21 cellular contexts compared by ENCODE assay signal in genomic region chr4:159551268-159551667, GRCh38.
"Had no signal": no experiment of that assay in that cellular context is flagged by ENCODE, and none has a peak within 500 bp of the region (broad histone marks: within the 10 kb centered on the region; RNA-seq: fewer than 3 reads in every experiment).

No MANE protein-coding gene starts in this region.

- DNase-seq: activated B cell treated with CpG ODN at 0.5 μM for 24 hours; activated CD4-positive, alpha-beta T cell treated with anti-CD3 and anti-CD28 coated beads, Interleukin-2, amount 10 ng/mL, durations not matched to agents 24 days and 14 days; activated CD8-positive, alpha-beta T cell treated with anti-CD3 and anti-CD28 coated beads for 36 hours; activated naive CD4-positive, alpha-beta T cell; activated naive CD8-positive, alpha-beta T cell treated with anti-CD3 and anti-CD28 coated beads for 36 hours; activated T-cell treated with anti-CD3 and anti-CD28 coated beads, Interleukin-2, amount 50 U/mL, for 1 hour; effector CD8-positive, alpha-beta T cell; glutamatergic neuron; left ventricle myocardium superior; mesendoderm; naive thymus-derived CD8-positive, alpha-beta T cell; right lobe of liver; spleen; stimulated activated naive CD4-positive, alpha-beta T cell; thyroid gland had no signal

- H3K27ac ChIP-seq: esophagus muscularis mucosa, foreskin keratinocyte, right lobe of liver, spleen, thyroid gland had no signal

- H3K4me1 Mint-ChIP-seq: activated B cell treated with CpG ODN at 0.5 μM for 24 hours; activated CD4-positive, alpha-beta T cell treated with anti-CD3 and anti-CD28 coated beads, Interleukin-2, amount 10 ng/mL, durations not matched to agents 24 days and 14 days; activated naive CD8-positive, alpha-beta T cell treated with anti-CD3 and anti-CD28 coated beads for 36 hours; activated T-helper 17 cell treated with anti-CD3 and anti-CD28 coated beads, Interleukin-2, amount 50 U/mL, for 72 hours; brain; naive thymus-derived CD8-positive, alpha-beta T cell had no signal

- H3K36me3 Mint-ChIP-seq: activated naive CD8-positive, alpha-beta T cell treated with anti-CD3 and anti-CD28 coated beads for 36 hours; brain; naive thymus-derived CD8-positive, alpha-beta T cell had no signal

- H3K4me3 Mint-ChIP-seq: activated B cell treated with CpG ODN at 0.5 μM for 24 hours; activated CD4-positive, alpha-beta T cell treated with anti-CD3 and anti-CD28 coated beads, Interleukin-2, amount 10 ng/mL, durations not matched to agents 24 days and 14 days; activated CD8-positive, alpha-beta T cell treated with anti-CD3 and anti-CD28 coated beads for 36 hours; activated naive CD8-positive, alpha-beta T cell treated with anti-CD3 and anti-CD28 coated beads for 36 hours; activated T-helper 17 cell treated with anti-CD3 and anti-CD28 coated beads, Interleukin-2, amount 50 U/mL, for 72 hours; brain; dendritic cell treated with granulocyte-macrophage colony-stimulating factor and Interleukin-4, amounts not matched to agents 40 ng/mL and 50 ng/mL, for 4 days; naive thymus-derived CD8-positive, alpha-beta T cell; T-helper 2 cell treated with Interferon-gamma antibody and Interleukin-4, amounts not matched to agents 5 μg/mL and 100 μg/mL, for 36 hours had no signal

- H3K36me3 ChIP-seq: esophagus muscularis mucosa, right lobe of liver, spleen, thyroid gland had no signal

- ATAC-seq: activated CD8-positive, alpha-beta T cell treated with anti-CD3 and anti-CD28 coated beads for 36 hours; activated T-helper 17 cell treated with anti-CD3 and anti-CD28 coated beads, Interleukin-2, amount 50 U/mL, for 72 hours; foreskin keratinocyte; left ventricle myocardium superior; naive thymus-derived CD8-positive, alpha-beta T cell; right lobe of liver had no signal

- H3K27me3 ChIP-seq: esophagus muscularis mucosa, foreskin keratinocyte, right lobe of liver, spleen, thyroid gland had no signal

- H3K9me3 Mint-ChIP-seq: activated B cell treated with CpG ODN at 0.5 μM for 24 hours; activated CD4-positive, alpha-beta T cell treated with anti-CD3 and anti-CD28 coated beads, Interleukin-2, amount 10 ng/mL, durations not matched to agents 24 days and 14 days; activated CD8-positive, alpha-beta T cell treated with anti-CD3 and anti-CD28 coated beads for 36 hours; activated naive CD8-positive, alpha-beta T cell treated with anti-CD3 and anti-CD28 coated beads for 36 hours; brain; naive thymus-derived CD8-positive, alpha-beta T cell; T-helper 2 cell treated with Interferon-gamma antibody and Interleukin-4, amounts not matched to agents 5 μg/mL and 100 μg/mL, for 36 hours had no signal

- H3K4me1 ChIP-seq: esophagus muscularis mucosa, foreskin keratinocyte, right lobe of liver, spleen, thyroid gland had no signal

- H3K9me3 ChIP-seq: esophagus muscularis mucosa, right lobe of liver, spleen, thyroid gland had no signal

- H3K4me3 ChIP-seq: esophagus muscularis mucosa, right lobe of liver, spleen, thyroid gland had no signal

- H3K27ac Mint-ChIP-seq: activated B cell treated with CpG ODN at 0.5 μM for 24 hours; activated CD4-positive, alpha-beta T cell treated with anti-CD3 and anti-CD28 coated beads, Interleukin-2, amount 10 ng/mL, durations not matched to agents 24 days and 14 days; activated CD8-positive, alpha-beta T cell treated with anti-CD3 and anti-CD28 coated beads for 36 hours; activated naive CD8-positive, alpha-beta T cell treated with anti-CD3 and anti-CD28 coated beads for 36 hours; activated T-helper 17 cell treated with anti-CD3 and anti-CD28 coated beads, Interleukin-2, amount 50 U/mL, for 72 hours; brain; dendritic cell treated with granulocyte-macrophage colony-stimulating factor and Interleukin-4, amounts not matched to agents 40 ng/mL and 50 ng/mL, for 4 days; naive thymus-derived CD8-positive, alpha-beta T cell; T-helper 2 cell treated with Interferon-gamma antibody and Interleukin-4, amounts not matched to agents 5 μg/mL and 100 μg/mL, for 36 hours had no signal

- H3K27me3 Mint-ChIP-seq: activated B cell treated with CpG ODN at 0.5 μM for 24 hours; activated CD4-positive, alpha-beta T cell treated with anti-CD3 and anti-CD28 coated beads, Interleukin-2, amount 10 ng/mL, durations not matched to agents 24 days and 14 days; activated CD8-positive, alpha-beta T cell treated with anti-CD3 and anti-CD28 coated beads for 36 hours; activated naive CD8-positive, alpha-beta T cell treated with anti-CD3 and anti-CD28 coated beads for 36 hours; activated T-helper 17 cell treated with anti-CD3 and anti-CD28 coated beads, Interleukin-2, amount 50 U/mL, for 72 hours; dendritic cell treated with granulocyte-macrophage colony-stimulating factor and Interleukin-4, amounts not matched to agents 40 ng/mL and 50 ng/mL, for 4 days had no signal
